Comparison of ENCODE assay signal across 3 cellular contexts in genomic region chrX:46278591-46278990, GRCh38.
TF ChIP-seq lines count a peak whose summit lies in the region.

No MANE protein-coding gene starts in this region.

TF ChIP-seq in SK-N-SH, 30 proteins besides CTCF, POLR2A, EP300 and RAD21:
- TF ChIP-seq SMC3 (IDR thresholded peaks at IDR 0.05; ENCODE audit: low read depth, low read length) (no peak), USF1 (IDR thresholded peaks at IDR 0.05; ENCODE audit: borderline replicate concordance, low read depth) (no peak), YY1 (IDR thresholded peaks at IDR 0.05; ENCODE audit: low read depth) (no peak), ELF1 (IDR thresholded peaks at IDR 0.05) (no peak)

TF ChIP-seq in SK-N-SH treated with all-trans-retinoic acid at 6 μM for 48 hours, 23 proteins besides CTCF, POLR2A, EP300 and RAD21:
- TF ChIP-seq CREB5 (CRISPR knock-in tag; IDR thresholded peaks at IDR 0.05; ENCODE audit: low read depth) (no peak), POU6F1 (CRISPR knock-in tag; IDR thresholded peaks at IDR 0.05; ENCODE audit: borderline replicate concordance, low read depth) (no peak), ZFP30 (CRISPR knock-in tag; IDR thresholded peaks at IDR 0.05) (no peak), PATZ1 (CRISPR knock-in tag; IDR thresholded peaks at IDR 0.05; ENCODE audit: borderline replicate concordance) (no peak), RARB (CRISPR knock-in tag; IDR thresholded peaks at IDR 0.05) (no peak), GLIS3 (CRISPR knock-in tag; IDR thresholded peaks at IDR 0.05) (no peak), TOX (CRISPR knock-in tag; IDR thresholded peaks at IDR 0.05; ENCODE audit: borderline replicate concordance) (no peak), ARNTL (CRISPR knock-in tag; IDR thresholded peaks at IDR 0.05; ENCODE audit: borderline replicate concordance, low read depth) (no peak), PPARA (CRISPR knock-in tag; IDR thresholded peaks at IDR 0.05; ENCODE audit: borderline replicate concordance) (no peak), ZNF70 (CRISPR knock-in tag; IDR thresholded peaks at IDR 0.05) (no peak), CSRNP3 (CRISPR knock-in tag; IDR thresholded peaks at IDR 0.05) (no peak), ZNF8 (CRISPR knock-in tag; IDR thresholded peaks at IDR 0.05) (no peak), ISL1 (CRISPR knock-in tag; IDR thresholded peaks at IDR 0.05) (no peak), BACH2 (CRISPR knock-in tag; IDR thresholded peaks at IDR 0.05; ENCODE audit: borderline replicate concordance) (no peak), CSDC2 (CRISPR knock-in tag; IDR thresholded peaks at IDR 0.05) (no peak), ZFP3 (CRISPR knock-in tag; IDR thresholded peaks at IDR 0.05) (no peak), SNAI2 (CRISPR knock-in tag; IDR thresholded peaks at IDR 0.05) (no peak)
TF ChIP-seq in SK-N-SH treated with all-trans-retinoic acid at 6 μM for 48 hours: peak in this region for 0.

TF ChIP-seq in HepG2, 621 proteins besides CTCF, POLR2A, EP300 and RAD21 (continued from another document):
- TF ChIP-seq ZNF703 (CRISPR knock-in tag; IDR thresholded peaks at IDR 0.05; ENCODE audit: borderline replicate concordance) (no peak), ZNF598 (CRISPR knock-in tag; IDR thresholded peaks at IDR 0.05; ENCODE audit: borderline replicate concordance) (no peak), THAP9 (CRISPR knock-in tag; IDR thresholded peaks at IDR 0.05; ENCODE audit: borderline replicate concordance) (no peak), ZFP90 (CRISPR knock-in tag; IDR thresholded peaks at IDR 0.05; ENCODE audit: borderline replicate concordance) (no peak), ZBTB43 (CRISPR knock-in tag; conservative IDR thresholded peaks at IDR 0.05) (no peak), RFXANK (CRISPR knock-in tag; IDR thresholded peaks at IDR 0.05) (no peak), DMTF1 (CRISPR knock-in tag; IDR thresholded peaks at IDR 0.05) (no peak), IKZF1 (IDR thresholded peaks at IDR 0.05) (no peak)
